In genomic region chr7:16421333-16422099, GRCh38 we compare ENCODE assay signal across 1 cellular context.
TF ChIP-seq lines count a peak whose summit lies in the region.

Gene CRPPA, minus strand, starts transcription at chr7:16421538. Its CDS starts 216 bp downstream, at chr7:16421322.

TF ChIP-seq in WTC11, 78 proteins besides CTCF, POLR2A, EP300 and RAD21 (continued from another document):
- no peak for TF ChIP-seq CDX4 (CRISPR knock-in tag; IDR thresholded peaks at IDR 0.05; ENCODE audit: borderline replicate concordance)
- TF ChIP-seq ZNF121 (CRISPR knock-in tag; IDR thresholded peaks at IDR 0.05): no peak
- no peak for TF ChIP-seq CREB1 (CRISPR knock-in tag; IDR thresholded peaks at IDR 0.05)
- TF ChIP-seq ZNF263 (CRISPR knock-in tag; IDR thresholded peaks at IDR 0.05; ENCODE audit: low read depth): no peak
- TF ChIP-seq ZBTB21 (CRISPR knock-in tag; IDR thresholded peaks at IDR 0.05; ENCODE audit: borderline replicate concordance): no peak
- TF ChIP-seq, protein P1, sequence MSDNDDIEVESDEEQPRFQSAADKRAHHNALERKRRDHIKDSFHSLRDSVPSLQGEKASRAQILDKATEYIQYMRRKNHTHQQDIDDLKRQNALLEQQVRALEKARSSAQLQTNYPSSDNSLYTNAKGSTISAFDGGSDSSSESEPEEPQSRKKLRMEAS (CRISPR knock-in tag; IDR thresholded peaks at IDR 0.05): peak; percentile 54; the same call in 1 of the 2 replicates
- no peak for TF ChIP-seq ESRRA (CRISPR knock-in tag; IDR thresholded peaks at IDR 0.05; ENCODE audit: borderline replicate concordance)
- no peak for TF ChIP-seq ZNF232 (CRISPR knock-in tag; IDR thresholded peaks at IDR 0.05)
- no peak for TF ChIP-seq RELA (CRISPR knock-in tag; IDR thresholded peaks at IDR 0.05; ENCODE audit: borderline replicate concordance)
- 0 out of 2 replicates have a peak, but pooled peaks have one; percentile 29 for TF ChIP-seq ARID4B (CRISPR knock-in tag; IDR thresholded peaks at IDR 0.05; ENCODE audit: borderline replicate concordance)
- TF ChIP-seq, protein P2, sequence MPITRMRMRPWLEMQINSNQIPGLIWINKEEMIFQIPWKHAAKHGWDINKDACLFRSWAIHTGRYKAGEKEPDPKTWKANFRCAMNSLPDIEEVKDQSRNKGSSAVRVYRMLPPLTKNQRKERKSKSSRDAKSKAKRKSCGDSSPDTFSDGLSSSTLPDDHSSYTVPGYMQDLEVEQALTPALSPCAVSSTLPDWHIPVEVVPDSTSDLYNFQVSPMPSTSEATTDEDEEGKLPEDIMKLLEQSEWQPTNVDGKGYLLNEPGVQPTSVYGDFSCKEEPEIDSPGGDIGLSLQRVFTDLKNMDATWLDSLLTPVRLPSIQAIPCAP (CRISPR knock-in tag; IDR thresholded peaks at IDR 0.05): no peak; the same call in 1 of the 2 replicates
TF ChIP-seq in WTC11: peak in this region for 6.
